In genomic region chr11:65261591-65262380, GRCh38 we compare ENCODE assay signal across 8 cellular contexts. TPM values are rescaled to one million over a fixed set of nuclear protein-coding genes. Genes with fewer than 3 reads are reported as not detected.
DNase-seq lines count a peak whose midpoint lies in the region; ATAC-seq and TF ChIP-seq lines count a peak whose summit lies in the region.

POLA2 (plus strand) TSS chr11:65261962; CDS start chr11:65262293, 331 bp downstream.

- in situ Hi-C loops in Panc1 (cut with HindIII; ENCODE audit: low pct_unique_long_range_greater_than_20kb, low sequenced_read_pairs), result no loop called here

- H3K27me3 Mint-ChIP-seq in activated T-cell treated with anti-CD3 and anti-CD28 coated beads, Interleukin-2, amount 50 U/mL, for 4 hours (ENCODE audit: low read depth), result peaks cover 2% of the 10 kb centered on the region

- H3K9me3 ChIP-seq in Panc1 (ENCODE audit: control insufficient read depth, insufficient read depth, low read depth, low read length), result no peaks in the 10 kb centered on the region
- no peaks in the 10 kb centered on the region for H3K9me3 ChIP-seq in muscle layer of duodenum (ENCODE audit: control insufficient read depth in 1 of 2, low read length in 2 of 2)

- peaks cover 30% of the 10 kb centered on the region for H3K4me1 Mint-ChIP-seq in activated T-cell treated with anti-CD3 and anti-CD28 coated beads, Interleukin-2, amount 50 U/mL, for 4 hours (ENCODE audit: low read depth)

- H3K4me3 ChIP-seq in KMS-11 (IDR thresholded peaks at IDR 0.05; ENCODE audit: insufficient read depth, low read depth, low read length), result peak within 1 kb of the TSS; percentile 34
- H3K4me3 ChIP-seq in Panc1 (ENCODE audit: low read depth in 2 of 2, low read length in 2 of 2), result peak within 1 kb of the TSS; percentile 80 to 93
- peak within 1 kb of the TSS; percentile 78 for H3K4me3 ChIP-seq in muscle layer of duodenum (ENCODE audit: low read depth in 1 of 2, low read length in 2 of 2)

- peaks cover 13% of the 10 kb centered on the region for H3K36me3 Mint-ChIP-seq in activated T-cell treated with anti-CD3 and anti-CD28 coated beads, Interleukin-2, amount 50 U/mL, for 4 hours (ENCODE audit: insufficient read depth)

- H2AFZ ChIP-seq in KMS-11 (ENCODE audit: low read depth), result peak within 1 kb of the TSS; percentile 95

- no peaks in the 10 kb centered on the region for H3K9me3 Mint-ChIP-seq in activated T-cell treated with anti-CD3 and anti-CD28 coated beads, Interleukin-2, amount 50 U/mL, for 4 hours

- intact Hi-C loops in Panc1 (cut with micrococcal nuclease; ENCODE audit: unreplicated experiment), result no loop called here

- H3K36me3 ChIP-seq in KMS-11 (ENCODE audit: insufficient read depth), result no peaks in the 10 kb centered on the region
- H3K36me3 ChIP-seq in Panc1 (ENCODE audit: control insufficient read depth, insufficient read depth, low read length), result no peaks in the 10 kb centered on the region
- H3K36me3 ChIP-seq in muscle layer of duodenum (ENCODE audit: control insufficient read depth in 1 of 2, insufficient read depth in 2 of 2, low read length in 2 of 2), result peaks cover 0 to 3% of the 10 kb centered on the region in 2 donors

- peak; percentile 78 for ATAC-seq in GM21737 (IDR thresholded peaks at IDR 0.05; ENCODE audit: unreplicated experiment)
- ATAC-seq in Panc1, result peak; percentile 94
- peak; percentile 92 to 94 for ATAC-seq in activated T-cell treated with anti-CD3 and anti-CD28 coated beads, Interleukin-2, amount 50 U/mL, for 4 hours
- ATAC-seq in esophagus mucosa, result peak; percentile 98

- CTCF ChIA-PET in Panc1 (lab: Charles Lee), result interaction anchor here (1.0 to 1.9 kb wide), 4 partner anchors 11 to 68 kb away, joined by 3 to 11 read pairs (median 6); no protein-coding TSS in a partner anchor

- TF ChIP-seq CTCF in KMS-11 (conservative IDR thresholded peaks at IDR 0.05; ENCODE audit: low read depth, low read length) (no peak), Panc1 (IDR thresholded peaks at IDR 0.05) (no peak)

- DNase-seq in DMS53 treated with DMSO at 0.1 percent for 48 hours (lab: John Stamatoyannopoulos, UW; ENCODE audit: unreplicated experiment), result peak; percentile 92
- peak; percentile 92 for DNase-seq in Panc1 (ENCODE audit: low read depth, low spot score)
- DNase-seq in activated T-cell treated with anti-CD3 and anti-CD28 coated beads, Interleukin-2, amount 50 U/mL, for 4 hours, result peak; percentile 94
- peak; percentile 90 for DNase-seq in stimulated activated CD8-positive, alpha-beta memory T cell treated with anti-CD3 and anti-CD28 coated beads, Interleukin-7, amount 100 ng/mL, for 24 hours (ENCODE audit: low read depth)

- H3K4me2 ChIP-seq in KMS-11, result peak within 1 kb of the TSS; percentile 95

- no TSS peak for BruUV-seq in Panc1 (replicated peaks; lab: Mats Ljungman, UMichigan)

- peaks cover 39% of the 10 kb centered on the region for H3K79me2 ChIP-seq in KMS-11 (ENCODE audit: insufficient read depth, low read depth)

- H3K4me1 ChIP-seq in KMS-11 (ENCODE audit: low read depth, poor library complexity, severe bottlenecking) (peaks cover 16% of the 10 kb centered on the region), Panc1 (ENCODE audit: control insufficient read depth, insufficient read depth, low read length) (peaks cover 21% of the 10 kb centered on the region), muscle layer of duodenum (ENCODE audit: control insufficient read depth in 1 of 2, insufficient read depth in 2 of 2, low read length in 2 of 2) (peaks cover 8 to 10% of the 10 kb centered on the region in 2 donors)

- POLR2A ChIA-PET in Panc1 (lab: Charles Lee), result interaction anchor here (0.6 to 1.2 kb wide), 3 partner anchors 13 to 343 kb away, joined by 4 to 7 read pairs (median 5); no protein-coding TSS in a partner anchor

- H3K9ac ChIP-seq in KMS-11, result peak within 1 kb of the TSS; percentile 93

- H3K27ac ChIP-seq in KMS-11 (peak within 1 kb of the TSS; percentile 87), Panc1 (ENCODE audit: low read length) (peak within 1 kb of the TSS; percentile 99), muscle layer of duodenum (ENCODE audit: low read length) (peak within 1 kb of the TSS; percentile 84)

- H3K27me3 ChIP-seq in KMS-11 (ENCODE audit: insufficient read depth, low read depth) (no peaks in the 10 kb centered on the region), Panc1 (ENCODE audit: control insufficient read depth, insufficient read depth, low read length) (no peaks in the 10 kb centered on the region), muscle layer of duodenum (ENCODE audit: low read depth, low read length) (no peaks in the 10 kb centered on the region)

- H3K4me3 Mint-ChIP-seq in activated T-cell treated with anti-CD3 and anti-CD28 coated beads, Interleukin-2, amount 50 U/mL, for 4 hours, result peak within 1 kb of the TSS; percentile 94

- H4K20me1 ChIP-seq in KMS-11 (ENCODE audit: insufficient read depth), result no peaks in the 10 kb centered on the region

RNA-seq across cellular contexts. Expression of gene POLA2, which starts in this region (rescaled TPM):
- total RNA-seq in Panc1 (2021; ENCODE audit: unreplicated experiment), result 39.0 TPM
- 31.1 TPM for polyA plus RNA-seq in Panc1 (2012; ENCODE audit: insufficient read length)
- total RNA-seq in activated T-cell treated with anti-CD3 and anti-CD28 coated beads, Interleukin-2, amount 50 U/mL, for 4 hours, result 10 to 100 TPM; 49.2 to 64.7 (median 57.6) TPM
- 11.2 TPM for total RNA-seq in esophagus mucosa

Comparison
In these comparisons a context has a peak if more than half of its experiments do, and no peak if none do; other contexts are left out.
1. Peak in every context shown above with its lines: DNase-seq, ATAC-seq, H3K4me3 ChIP-seq and H3K27ac ChIP-seq.
2. H3K4me3 ChIP-seq: peak in every context shown above with its lines; median percentile 86 in Panc1; 78 in muscle layer of duodenum; 34 in KMS-11.